ENCODE assay signal across 1 cellular context in the genomic region with DNA sequence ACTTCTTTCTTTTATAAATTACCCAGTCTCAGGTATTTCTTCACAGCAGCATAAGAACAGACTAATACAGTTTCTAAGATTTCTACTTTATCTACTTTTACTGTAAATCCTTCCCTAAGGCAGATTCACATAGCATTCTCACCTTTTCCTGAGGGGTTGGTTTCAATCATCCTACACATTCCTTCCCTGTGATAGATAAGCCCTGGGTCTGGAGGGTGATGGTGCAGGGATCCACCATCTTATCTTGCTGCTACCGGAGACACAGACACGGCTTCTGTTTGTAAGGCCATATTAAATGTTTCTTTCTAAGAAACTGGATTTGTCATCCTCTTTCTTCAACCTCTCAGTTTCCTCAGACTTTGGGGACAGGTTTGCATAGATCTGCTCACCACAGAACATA.
TF ChIP-seq lines count a peak whose summit lies in the region.

No MANE protein-coding gene starts in this region.

TF ChIP-seq in SK-N-SH, 30 proteins besides CTCF, POLR2A, EP300 and RAD21:
- no peak for TF ChIP-seq TCF12 (IDR thresholded peaks at IDR 0.05)
- no peak for TF ChIP-seq MEF2A (IDR thresholded peaks at IDR 0.05; ENCODE audit: borderline replicate concordance, low read depth)
- TF ChIP-seq, protein P1, sequence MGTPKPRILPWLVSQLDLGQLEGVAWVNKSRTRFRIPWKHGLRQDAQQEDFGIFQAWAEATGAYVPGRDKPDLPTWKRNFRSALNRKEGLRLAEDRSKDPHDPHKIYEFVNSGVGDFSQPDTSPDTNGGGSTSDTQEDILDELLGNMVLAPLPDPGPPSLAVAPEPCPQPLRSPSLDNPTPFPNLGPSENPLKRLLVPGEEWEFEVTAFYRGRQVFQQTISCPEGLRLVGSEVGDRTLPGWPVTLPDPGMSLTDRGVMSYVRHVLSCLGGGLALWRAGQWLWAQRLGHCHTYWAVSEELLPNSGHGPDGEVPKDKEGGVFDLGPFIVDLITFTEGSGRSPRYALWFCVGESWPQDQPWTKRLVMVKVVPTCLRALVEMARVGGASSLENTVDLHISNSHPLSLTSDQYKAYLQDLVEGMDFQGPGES (IDR thresholded peaks at IDR 0.05; ENCODE audit: low read depth, low read length): no peak
